In genomic region chr12:117092511-117092780, GRCh38 we compare ENCODE assay signal across 15 cellular contexts. TPM values are rescaled to one million over a fixed set of nuclear protein-coding genes. Genes with fewer than 3 reads are reported as not detected.
DNase-seq lines count a peak whose midpoint lies in the region; ATAC-seq and TF ChIP-seq lines count a peak whose summit lies in the region.
"Had no signal": no experiment of that assay in that cellular context is flagged by ENCODE, and none has a peak within 500 bp of the region (broad histone marks: within the 10 kb centered on the region; RNA-seq: fewer than 3 reads in every experiment).

No MANE protein-coding gene starts in this region.

- H3K27me3 Mint-ChIP-seq in stimulated activated naive CD8-positive, alpha-beta T cell treated with anti-CD3 and anti-CD28 coated beads, Interleukin-15, amount 100 ng/mL, for 72 hours: peaks cover 8% of the 10 kb centered on the region
- H3K27me3 Mint-ChIP-seq in endodermal cell (ENCODE audit: insufficient read depth): peaks cover 3% of the 10 kb centered on the region

- H3K9ac ChIP-seq in endodermal cell (ENCODE audit: extremely low read depth, low read length, poor library complexity, severe bottlenecking): no peak overlapping the region
- H3K9ac ChIP-seq: GM23248 had no signal

- no peak overlapping the region for H3K4me3 Mint-ChIP-seq in stimulated activated naive CD8-positive, alpha-beta T cell treated with anti-CD3 and anti-CD28 coated beads, Interleukin-15, amount 100 ng/mL, for 72 hours
- no peak overlapping the region for H3K4me3 Mint-ChIP-seq in endodermal cell
- H3K4me3 Mint-ChIP-seq: B cell; CD14-positive monocyte; CD8-positive, alpha-beta T cell had no signal

- 81 to 90% methylated on average over 2 of the region's 2 CpGs for WGBS in body of pancreas, 2 donors
- WGBS in spleen, 5 donors: 88 to 100% (median 92%) methylated on average over 1 to 2 of the region's 2 CpGs
- whole genome bisulfite sequencing in endodermal cell (ENCODE audit: insufficient coverage in 1 of 2, insufficient read length in 1 of 2), 2 experiments: 87% methylated on average over 2 of the region's 2 CpGs; no CpG with 5 or more reads in 1 of the 2 experiments

- peak overlapping the region; percentile 84 to 95 (median 88) for H3K27ac ChIP-seq in body of pancreas
- no peak overlapping the region for H3K27ac ChIP-seq in spleen
- H3K27ac ChIP-seq in endodermal cell (ENCODE audit: low read depth, low read length): no peak overlapping the region
- H3K27ac ChIP-seq: GM23248, HL-60 had no signal

- H3K4me3 ChIP-seq in body of pancreas (no peak overlapping the region), spleen (no peak overlapping the region), endodermal cell (ENCODE audit: low read length) (no peak overlapping the region)
- H3K4me3 ChIP-seq: GM23248 had no signal

- H3K4me1 ChIP-seq in body of pancreas (peaks cover 100% of the 10 kb centered on the region), spleen (peaks cover 0 to 9% (median 2%) of the 10 kb centered on the region in 6 donors), endodermal cell (ENCODE audit: control insufficient read depth, insufficient read depth, low read length) (peaks cover 27% of the 10 kb centered on the region)

- TF ChIP-seq POLR2A in body of pancreas (IDR thresholded peaks at IDR 0.05): no peak
- no peak for TF ChIP-seq POLR2A in spleen (IDR thresholded peaks at IDR 0.05)

- no peak for DNase-seq in stimulated activated naive CD8-positive, alpha-beta T cell treated with anti-CD3 and anti-CD28 coated beads, Interleukin-15, amount 100 ng/mL, for 72 hours
- no peak for DNase-seq in stimulated activated naive CD8-positive, alpha-beta T cell treated with anti-CD3 and anti-CD28 coated beads, Interleukin-15, Interleukin-2, amounts not matched to agents 100 U/mL and 50 U/mL, for 24 hours
- DNase-seq in body of pancreas (no peak), spleen (peak; percentile 58), midbrain (lab: John Stamatoyannopoulos, UW) (no peak), endodermal cell (no peak)
- no peak for DNase-seq in NK-92 treated with Interleukin-12 subunit alpha and Interleukin-12 subunit beta, amount 100 ng/mL, for 24 hours (lab: John Stamatoyannopoulos, UW)
- DNase-seq: CD8-positive, alpha-beta T cell; COR-L47; GF-D8; GM23248 had no signal

- TF ChIP-seq CTCF in body of pancreas (IDR thresholded peaks at IDR 0.05) (no peak), spleen (IDR thresholded peaks at IDR 0.05 in 8 of 11, conservative IDR thresholded peaks at IDR 0.05 in 3 of 11) (no peak), endodermal cell (conservative IDR thresholded peaks at IDR 0.05) (no peak)

- H3K36me3 Mint-ChIP-seq in endodermal cell (ENCODE audit: low read depth): peaks cover 11% of the 10 kb centered on the region
- H3K36me3 Mint-ChIP-seq: CD8-positive, alpha-beta T cell had no signal

- no peaks in the 10 kb centered on the region for H3K36me3 ChIP-seq in body of pancreas (replicated peaks in 1 of 2; ENCODE audit: insufficient read depth in 1 of 2, low read depth in 2 of 2)
- peaks cover 0 to 8% (median 0%) of the 10 kb centered on the region in 6 donors for H3K36me3 ChIP-seq in spleen
- H3K36me3 ChIP-seq in endodermal cell (ENCODE audit: control insufficient read depth, insufficient read depth, low read length): no peaks in the 10 kb centered on the region

- no peak overlapping the region for H3K27ac Mint-ChIP-seq in stimulated activated naive CD8-positive, alpha-beta T cell treated with anti-CD3 and anti-CD28 coated beads, Interleukin-15, amount 100 ng/mL, for 72 hours
- no peak overlapping the region for H3K27ac Mint-ChIP-seq in endodermal cell
- H3K27ac Mint-ChIP-seq: B cell; CD8-positive, alpha-beta T cell had no signal

- H3K4me1 Mint-ChIP-seq in stimulated activated naive CD8-positive, alpha-beta T cell treated with anti-CD3 and anti-CD28 coated beads, Interleukin-15, amount 100 ng/mL, for 72 hours: peaks cover 10% of the 10 kb centered on the region
- H3K4me1 Mint-ChIP-seq in endodermal cell: peaks cover 27% of the 10 kb centered on the region
- H3K4me1 Mint-ChIP-seq: B cell had no signal

- H3K9me3 ChIP-seq in body of pancreas (no peaks in the 10 kb centered on the region), spleen (peaks cover 0 to 23% (median 16%) of the 10 kb centered on the region in 8 donors), endodermal cell (ENCODE audit: control insufficient read depth, low read length) (peaks cover 22% of the 10 kb centered on the region)

- intact Hi-C loops in body of pancreas (cut with DNase I) (no loop called here), spleen (cut with DNase I; ENCODE audit: low total_unique reads) (no loop called here)

- peaks cover 11 to 19% of the 10 kb centered on the region in 2 donors for H3K9me3 Mint-ChIP-seq in stimulated activated naive CD8-positive, alpha-beta T cell treated with anti-CD3 and anti-CD28 coated beads, Interleukin-15, amount 100 ng/mL, for 72 hours
- H3K9me3 Mint-ChIP-seq in endodermal cell: peaks cover 23% of the 10 kb centered on the region

- ATAC-seq in stimulated activated naive CD8-positive, alpha-beta T cell treated with anti-CD3 and anti-CD28 coated beads, Interleukin-15, amount 100 ng/mL, for 72 hours: peak; percentile 15
- ATAC-seq in stimulated activated naive CD8-positive, alpha-beta T cell treated with anti-CD3 and anti-CD28 coated beads, Interleukin-15, Interleukin-2, amounts not matched to agents 100 U/mL and 50 U/mL, for 24 hours: no peak
- no peak for ATAC-seq in body of pancreas
- ATAC-seq: CD8-positive, alpha-beta T cell; HCT116 had no signal

- H3K27me3 ChIP-seq in body of pancreas (no peaks in the 10 kb centered on the region), spleen (replicated peaks in 1 of 7) (peaks cover 0 to 17% (median 4%) of the 10 kb centered on the region in 7 donors), endodermal cell (ENCODE audit: control insufficient read depth, insufficient read depth, low read length, poor library complexity, severe bottlenecking) (peaks cover 3% of the 10 kb centered on the region)

RNA-seq across cellular contexts. Expression of gene TESC, which starts 6.8 kb away (rescaled TPM):
- 100 to 1,000 TPM; 110 to 127 TPM for total RNA-seq in body of pancreas
- 10 to 100 TPM in 5 of 7 donors, 1 to 10 TPM in 2; 5.5 to 26.9 (median 20.3) TPM for total RNA-seq in spleen
- 10 to 100 TPM in 2 of 3 donors, 1 to 10 TPM in 1; 5.5 to 16.1 (median 10.9) TPM for polyA plus RNA-seq in spleen
- total RNA-seq in endodermal cell: 10 to 100 TPM; 25.1 to 26.5 TPM
- polyA plus RNA-seq in endodermal cell (2013, experiment 1 of 2): 7.3 TPM
- 8.3 TPM for polyA plus RNA-seq in endodermal cell (2013, experiment 2 of 2)
- total RNA-seq: GM23248 had no signal

Comparison
In these comparisons a context has a peak if more than half of its experiments do, and no peak if none do; other contexts are left out.
1. H3K27ac ChIP-seq: peak in body of pancreas (4 of 4); none in spleen (0 of 8) and endodermal cell (single experiment).